In genomic region chr19:5120321-5120720, GRCh38 we compare ENCODE assay signal across 22 cellular contexts.
DNase-seq lines count a peak whose midpoint lies in the region; ATAC-seq and TF ChIP-seq lines count a peak whose summit lies in the region.
"Had no signal": no experiment of that assay in that cellular context is flagged by ENCODE, and none has a peak within 500 bp of the region (broad histone marks: within the 10 kb centered on the region; RNA-seq: fewer than 3 reads in every experiment).

No MANE protein-coding gene starts in this region.

- H3K27ac Mint-ChIP-seq in GM23338, result no peak overlapping the region
- H3K27ac Mint-ChIP-seq in memory B cell, result peak overlapping the region; percentile 86
- H3K27ac Mint-ChIP-seq: CD14-positive monocyte; CD4-positive, alpha-beta T cell had no signal

- intact Hi-C loops in cardiac septum (cut with DNase I), result no loop called here

- no peaks in the 10 kb centered on the region for H3K27me3 ChIP-seq in cardiac muscle cell
- no peaks in the 10 kb centered on the region for H3K27me3 ChIP-seq in GM23338 (ENCODE audit: insufficient read depth)

- H3K36me3 ChIP-seq in cardiac muscle cell (peaks cover 8% of the 10 kb centered on the region), GM23338 (ENCODE audit: insufficient read depth) (no peaks in the 10 kb centered on the region; the same call in 1 of the 2 replicates)

- H3K27ac ChIP-seq in cardiac muscle cell (peak overlapping the region; percentile 77), GM23338 (ENCODE audit: low read depth) (0 out of 2 replicates have a peak overlapping the region, but pooled peaks have one; percentile 32)
- H3K27ac ChIP-seq: 22Rv1, GM23248 had no signal

- H3K4me1 Mint-ChIP-seq in GM23338 (peaks cover 43% of the 10 kb centered on the region), memory B cell (peaks cover 15% of the 10 kb centered on the region)

- H3K27me3 Mint-ChIP-seq in GM23338 (ENCODE audit: insufficient read depth, low read depth, poor library complexity) (peaks cover 22% of the 10 kb centered on the region), memory B cell (no peaks in the 10 kb centered on the region)
- H3K27me3 Mint-ChIP-seq: CD4-positive, alpha-beta T cell; CD8-positive, alpha-beta memory T cell had no signal

- DNase-seq in cardiac muscle cell (ENCODE audit: low read depth in 1 of 2, low spot score in 1 of 2) (no peak), cardiac septum (ENCODE audit: low spot score) (no peak), GM23338 (ENCODE audit: low spot score) (no peak), memory B cell (ENCODE audit: low spot score in 2 of 2) (no peak), islet precursor cell (no peak), SW480 (ENCODE audit: low spot score) (no peak)
- DNase-seq in stimulated activated CD4-positive, alpha-beta T cell treated with anti-CD3 and anti-CD28 coated beads, Interleukin-1b, Interleukin-23, amount 100 ng/mL, for 48 hours, result no peak
- DNase-seq: ACHN; AML-193; CD4-positive, alpha-beta T cell; CD8-positive, alpha-beta memory T cell; DMS 273 treated with DMSO at 0.1 percent for 48 hours; DMS79; EL; GDM1; GM23248; H9 had no signal

- no peaks in the 10 kb centered on the region for H3K79me2 ChIP-seq in GM23338 (replicated peaks; ENCODE audit: insufficient read depth)

- H3K4me3 ChIP-seq in cardiac muscle cell, result no peak overlapping the region
- H3K4me3 ChIP-seq in GM23338, result no peak overlapping the region
- H3K4me3 ChIP-seq: GM12878, GM23248 had no signal

- no peaks in the 10 kb centered on the region for H3F3A ChIP-seq in GM23338 (replicated peaks; ENCODE audit: low read depth)

- H3K4me1 ChIP-seq in cardiac muscle cell (ENCODE audit: low read depth) (peaks cover 51% of the 10 kb centered on the region), GM23338 (ENCODE audit: insufficient read depth) (peaks cover 10% of the 10 kb centered on the region)

- no peaks in the 10 kb centered on the region for H4K20me1 ChIP-seq in GM23338 (replicated peaks; ENCODE audit: insufficient read depth)

- H3K4me2 ChIP-seq in GM23338, result no peak overlapping the region

- H2AFZ ChIP-seq in GM23338, result no peak overlapping the region
- H2AFZ ChIP-seq: GM23248 had no signal

- H3K36me3 Mint-ChIP-seq in GM23338 (ENCODE audit: low read depth) (peaks cover 23% of the 10 kb centered on the region), memory B cell (peaks cover 10% of the 10 kb centered on the region)

- ATAC-seq in GM23338 (no peak), memory B cell (ENCODE audit: low read depth) (no peak), HG02759 (IDR thresholded peaks at IDR 0.05; ENCODE audit: unreplicated experiment) (no peak)
- ATAC-seq: GM12878, HCT116 had no signal

- H3K4me3 Mint-ChIP-seq in GM23338, result no peak overlapping the region
- H3K4me3 Mint-ChIP-seq in memory B cell, result no peak overlapping the region
- H3K4me3 Mint-ChIP-seq: CD14-positive monocyte; CD4-positive, alpha-beta T cell; CD8-positive, alpha-beta memory T cell; H9 had no signal

- H3K9me3 Mint-ChIP-seq in GM23338 (peaks cover 11% of the 10 kb centered on the region), memory B cell (peaks cover 3% of the 10 kb centered on the region)

- H3K9me3 ChIP-seq in cardiac muscle cell (ENCODE audit: low read depth), result no peaks in the 10 kb centered on the region

- TF ChIP-seq CTCF in cardiac muscle cell (IDR thresholded peaks at IDR 0.05; ENCODE audit: low read depth, low read length) (no peak), GM23338 (conservative IDR thresholded peaks at IDR 0.05; ENCODE audit: low read depth in 2 of 2) (no peak)

- H3K9me2 ChIP-seq in GM23338 (ENCODE audit: insufficient read depth), result no peaks in the 10 kb centered on the region

TF ChIP-seq in GM23338, 12 proteins besides CTCF, POLR2A, EP300 and RAD21:
- TF ChIP-seq ETS1 (IDR thresholded peaks at IDR 0.05) (no peak), JUNB (IDR thresholded peaks at IDR 0.05; ENCODE audit: unreplicated experiment) (no peak), ZNF114 (CRISPR knock-in tag; IDR thresholded peaks at IDR 0.05) (no peak), CREB1 (CRISPR knock-in tag; IDR thresholded peaks at IDR 0.05; ENCODE audit: low read depth) (no peak), STAT1 (IDR thresholded peaks at IDR 0.05; ENCODE audit: unreplicated experiment) (no peak)
